In genomic region chr7:132497098-132497497, GRCh38 we compare ENCODE assay signal across 8 cellular contexts.
"Had no signal": no experiment of that assay in that cellular context is flagged by ENCODE, and none has a peak within 500 bp of the region (broad histone marks: within the 10 kb centered on the region; RNA-seq: fewer than 3 reads in every experiment).

No MANE protein-coding gene starts in this region.

- H3K27ac Mint-ChIP-seq: HFFc6 had no signal

- ATAC-seq: HCT116, K562 had no signal

- DNase-seq: GM23248, GOT3, H7, HFFc6, IMR-90, KG1 had no signal

- H3K9me3 Mint-ChIP-seq: HFFc6 had no signal

- H3K4me3 Mint-ChIP-seq: HFFc6 had no signal
